Comparison of ENCODE assay signal across 12 cellular contexts in the genomic region with DNA sequence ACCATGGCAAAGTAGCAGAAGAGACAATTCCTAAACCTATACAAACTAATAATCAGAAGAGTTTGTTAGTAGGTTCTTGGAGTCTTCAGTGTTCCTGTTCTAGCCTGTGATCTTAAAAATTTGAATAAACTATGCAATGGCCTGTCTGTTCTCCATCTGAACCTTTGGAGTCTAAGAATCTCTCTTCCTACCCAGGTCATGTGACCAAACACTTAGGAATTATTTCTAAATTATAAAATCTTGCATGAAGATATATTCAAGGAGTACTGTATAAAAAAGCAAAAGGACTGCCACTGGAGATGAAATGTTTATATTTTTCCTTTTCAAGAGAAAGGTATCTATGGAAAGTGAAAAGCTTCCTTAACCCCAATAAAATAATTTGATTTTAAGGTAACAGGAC. TPM values are rescaled to one million over a fixed set of nuclear protein-coding genes. Genes with fewer than 3 reads are reported as not detected.
DNase-seq lines count a peak whose midpoint lies in the region; ATAC-seq, FAIRE-seq and TF ChIP-seq lines count a peak whose summit lies in the region.
"Had no signal": no experiment of that assay in that cellular context is flagged by ENCODE, and none has a peak within 500 bp of the region (broad histone marks: within the 10 kb centered on the region; RNA-seq: fewer than 3 reads in every experiment).

No MANE protein-coding gene starts in this region.

- H3K27ac ChIP-seq in CD4-positive, alpha-beta T cell (ENCODE audit: low read depth, low read length) = no peak overlapping the region
- H3K27ac ChIP-seq in iPS-20b (ENCODE audit: low read length) (no peak overlapping the region), sigmoid colon (no peak overlapping the region)

- no peak for DNase-seq in CD4-positive, alpha-beta T cell
- DNase-seq in HFF-Myc (ENCODE audit: extremely low read depth, low read depth) (no peak), H54 (ENCODE audit: insufficient read length, low spot score) (no peak), sigmoid colon (no peak), H7 (no peak)
- DNase-seq in activated CD4-positive, alpha-beta memory T cell treated with anti-CD3 and anti-CD28 coated beads, Interleukin-2, amount 10 ng/mL, durations not matched to agents 7 days and 5 days = no peak
- DNase-seq: islet precursor cell; naive thymus-derived CD8-positive, alpha-beta T cell had no signal

- peak overlapping the region; percentile 31 for H3K4me3 Mint-ChIP-seq in CD4-positive, alpha-beta T cell
- peak overlapping the region; percentile 99 for H3K4me3 Mint-ChIP-seq in activated CD4-positive, alpha-beta memory T cell treated with anti-CD3 and anti-CD28 coated beads, Interleukin-2, amount 10 ng/mL, durations not matched to agents 7 days and 5 days

- H3K9ac ChIP-seq in iPS-20b (ENCODE audit: low read depth, low read length) = 0 out of 2 replicates have a peak overlapping the region, but pooled peaks have one; percentile 91

- H3K4me1 ChIP-seq in iPS-20b (ENCODE audit: insufficient read depth, low read length) (peaks cover 16% of the 10 kb centered on the region), sigmoid colon (peaks cover 0 to 22% (median 17%) of the 10 kb centered on the region in 4 donors)

- no peak for FAIRE-seq in H54 (lab: Jason Lieb, UNC)
- FAIRE-seq: GM18507 had no signal

- H3K9me3 ChIP-seq in CD4-positive, alpha-beta T cell (ENCODE audit: control insufficient read depth, low read length) = no peaks in the 10 kb centered on the region
- H3K9me3 ChIP-seq in iPS-20b (ENCODE audit: insufficient read depth, low read depth, low read length) (no peaks in the 10 kb centered on the region), sigmoid colon (no peaks in the 10 kb centered on the region)

- peaks cover 32% of the 10 kb centered on the region for H3K4me1 Mint-ChIP-seq in CD4-positive, alpha-beta T cell (ENCODE audit: low read depth)
- H3K4me1 Mint-ChIP-seq in activated CD4-positive, alpha-beta memory T cell treated with anti-CD3 and anti-CD28 coated beads, Interleukin-2, amount 10 ng/mL, durations not matched to agents 7 days and 5 days = peaks cover 62% of the 10 kb centered on the region

- intact Hi-C loops in CD4-positive, alpha-beta T cell (cut with DNase I, micrococcal nuclease) = loop anchor here in 1 of 2 experiments (10.0 kb wide), 1 partner anchor 1341 kb away; a partner anchor contains a TSS
- intact Hi-C loops in sigmoid colon (cut with DNase I) = no loop called here

- H3K4me3 ChIP-seq in HFF-Myc (replicated peaks; ENCODE audit: low read depth, low read length) (peak overlapping the region; percentile 87), iPS-20b (ENCODE audit: low read length) (peak overlapping the region; percentile 95; the same call in 1 of the 2 replicates), sigmoid colon (no peak overlapping the region), H7 (ENCODE audit: insufficient read depth, low read depth, low read length) (no peak overlapping the region)

- H3K36me3 ChIP-seq in iPS-20b (ENCODE audit: insufficient read depth, low read depth, low read length) = peaks cover 38% of the 10 kb centered on the region
- H3K36me3 ChIP-seq in sigmoid colon = no peaks in the 10 kb centered on the region
- peaks cover 7% of the 10 kb centered on the region for H3K36me3 ChIP-seq in H7 (replicated peaks; ENCODE audit: control insufficient read depth, insufficient read depth, low read length)

- no peak for TF ChIP-seq CTCF in CD4-positive, alpha-beta T cell (IDR thresholded peaks at IDR 0.05)
- TF ChIP-seq CTCF in HFF-Myc (IDR thresholded peaks at IDR 0.05; ENCODE audit: low read depth, low read length, missing control alignments) (no peak), sigmoid colon (IDR thresholded peaks at IDR 0.05) (no peak)

- no peak for ATAC-seq in CD4-positive, alpha-beta T cell (ENCODE audit: poor library complexity)
- no peak for ATAC-seq in HG02623 (IDR thresholded peaks at IDR 0.05; ENCODE audit: unreplicated experiment)
- ATAC-seq: esophagus mucosa; naive thymus-derived CD8-positive, alpha-beta T cell had no signal

- no peak for TF ChIP-seq EP300 in sigmoid colon (IDR thresholded peaks at IDR 0.05)

- no peak overlapping the region for H3K27ac Mint-ChIP-seq in CD4-positive, alpha-beta T cell
- H3K27ac Mint-ChIP-seq in activated CD4-positive, alpha-beta memory T cell treated with anti-CD3 and anti-CD28 coated beads, Interleukin-2, amount 10 ng/mL, durations not matched to agents 7 days and 5 days = peak overlapping the region; percentile 94
- H3K27ac Mint-ChIP-seq: naive thymus-derived CD8-positive, alpha-beta T cell had no signal

- no peaks in the 10 kb centered on the region for H3K9me3 Mint-ChIP-seq in CD4-positive, alpha-beta T cell
- H3K9me3 Mint-ChIP-seq in activated CD4-positive, alpha-beta memory T cell treated with anti-CD3 and anti-CD28 coated beads, Interleukin-2, amount 10 ng/mL, durations not matched to agents 7 days and 5 days = no peaks in the 10 kb centered on the region
- H3K9me3 Mint-ChIP-seq: naive thymus-derived CD8-positive, alpha-beta T cell had no signal

- CTCF ChIA-PET in CD4-positive, alpha-beta T cell (lab: Charles Lee) = interaction anchor here (1.3 to 1.4 kb wide), 2 partner anchors 27 to 113 kb away, joined by 4 read pairs; no protein-coding TSS in a partner anchor
- CTCF ChIA-PET in activated CD4-positive, alpha-beta memory T cell treated with anti-CD3 and anti-CD28 coated beads, Interleukin-2, amount 10 ng/mL, durations not matched to agents 7 days and 5 days (lab: Charles Lee) = interaction anchor here (0.6 to 1.8 kb wide), 4 partner anchors 13 to 155 kb away, joined by 3 to 4 read pairs (median 3); no protein-coding TSS in a partner anchor

- TF ChIP-seq POLR2A in H54 (IDR thresholded peaks at IDR 0.05; ENCODE audit: low read depth, low read length) (no peak), sigmoid colon (IDR thresholded peaks at IDR 0.05) (no peak)

- peaks cover 48% of the 10 kb centered on the region for H3K27me3 Mint-ChIP-seq in CD4-positive, alpha-beta T cell
- H3K27me3 Mint-ChIP-seq in activated CD4-positive, alpha-beta memory T cell treated with anti-CD3 and anti-CD28 coated beads, Interleukin-2, amount 10 ng/mL, durations not matched to agents 7 days and 5 days = peaks cover 4% of the 10 kb centered on the region

- H3K36me3 Mint-ChIP-seq in CD4-positive, alpha-beta T cell (ENCODE audit: low read depth) = no peaks in the 10 kb centered on the region
- peaks cover 64% of the 10 kb centered on the region for H3K36me3 Mint-ChIP-seq in activated CD4-positive, alpha-beta memory T cell treated with anti-CD3 and anti-CD28 coated beads, Interleukin-2, amount 10 ng/mL, durations not matched to agents 7 days and 5 days (ENCODE audit: low read depth)
- H3K36me3 Mint-ChIP-seq: naive thymus-derived CD8-positive, alpha-beta T cell had no signal

- POLR2A ChIA-PET in CD4-positive, alpha-beta T cell (lab: Charles Lee) = interaction anchor here (0.7 to 1.5 kb wide), 2 partner anchors 8 to 1986 kb away, joined by 3 read pairs; no protein-coding TSS in a partner anchor
- POLR2A ChIA-PET in activated CD4-positive, alpha-beta memory T cell treated with anti-CD3 and anti-CD28 coated beads, Interleukin-2, amount 10 ng/mL, durations not matched to agents 7 days and 5 days (lab: Charles Lee) = interaction anchor here (0.7 to 7.2 kb wide), 9 partner anchors 10 to 76 kb away, joined by 3 to 84 read pairs (median 6); no protein-coding TSS in a partner anchor

- H3K27me3 ChIP-seq in CD4-positive, alpha-beta T cell (ENCODE audit: control insufficient read depth, insufficient read depth, low read length) = peaks cover 28% of the 10 kb centered on the region
- H3K27me3 ChIP-seq in iPS-20b (ENCODE audit: insufficient read depth, low read length) (peaks cover 11% of the 10 kb centered on the region; the same call in 1 of the 2 replicates), sigmoid colon (peaks cover 3 to 62% (median 45%) of the 10 kb centered on the region in 3 donors), H7 (ENCODE audit: control insufficient read depth, insufficient read depth, low read length) (0 out of 2 replicates have a peak, but pooled peaks cover 1% of the 10 kb centered on the region)

RNA-seq across cellular contexts. Expression of a gene that starts 2.4 kb away (rescaled TPM):
- total RNA-seq in CD4-positive, alpha-beta T cell = 1 to 10 TPM in 1 of 2 experiments, under 1 TPM in 1; 0.92 to 1.2 TPM
- 100 to 1,000 TPM; 253 to 272 TPM for total RNA-seq in activated CD4-positive, alpha-beta memory T cell treated with anti-CD3 and anti-CD28 coated beads, Interleukin-2, amount 10 ng/mL, durations not matched to agents 7 days and 5 days
- 1 to 10 TPM in 2 of 4 donors, under 1 TPM in 2; 0.49 to 2.0 (median 1.2) TPM for total RNA-seq in sigmoid colon
- 10 to 100 TPM in 1 of 3 donors, 1 to 10 TPM in 1, under 1 TPM in 1; 0.60 to 29.0 (median 1.2) TPM for polyA plus RNA-seq in sigmoid colon
- 17.1 and 34.4 TPM in 2 replicates for total RNA-seq in H7 (2014; rRNA removed; shearing (Covaris generic))

Comparison
In these comparisons a context has a peak if more than half of its experiments do, and no peak if none do; other contexts are left out.
1. H3K4me3 ChIP-seq: peak in HFF-Myc (single experiment) and iPS-20b (single experiment); none in sigmoid colon (0 of 4) and H7 (single experiment).